In the genomic region with DNA sequence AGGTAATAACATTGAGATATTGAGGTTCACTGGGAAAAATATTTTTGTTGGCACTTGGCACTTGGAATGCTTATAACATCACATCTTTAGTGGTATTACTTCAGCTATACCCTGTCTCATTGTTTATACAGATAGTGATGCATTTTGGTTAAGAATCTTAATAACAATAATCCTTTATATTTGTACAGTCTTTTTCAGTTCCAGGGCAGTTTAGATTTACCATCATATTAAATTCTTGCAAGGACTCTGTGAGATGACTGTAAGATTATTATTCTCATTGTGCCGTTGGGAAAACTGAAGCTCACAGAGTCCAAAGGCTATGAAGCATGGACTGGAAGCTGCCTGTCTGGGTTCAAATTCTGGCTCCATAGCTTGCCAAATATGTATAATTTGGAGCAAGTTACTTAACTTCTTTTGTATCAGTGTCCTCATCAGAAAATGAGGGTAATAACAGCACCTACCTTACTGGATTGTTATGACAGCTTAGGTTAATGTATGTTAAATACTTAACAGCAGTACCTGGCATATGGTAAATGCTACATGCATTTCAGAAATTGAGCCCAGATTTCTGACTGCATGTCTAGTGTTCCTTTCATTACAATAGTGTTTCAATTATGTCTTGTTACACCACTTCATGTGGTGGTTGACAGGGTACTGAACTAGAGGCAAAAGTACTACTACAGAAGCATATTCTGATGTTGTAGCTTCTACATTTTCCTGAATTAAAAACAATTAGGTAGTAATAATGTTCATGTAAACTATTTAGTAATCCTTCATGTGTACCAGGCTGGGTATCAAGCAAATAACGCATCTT, we compare ENCODE assay signal across 21 cellular contexts.
DNase-seq lines count a peak whose midpoint lies in the region; ATAC-seq and TF ChIP-seq lines count a peak whose summit lies in the region.
"Had no signal": no experiment of that assay in that cellular context is flagged by ENCODE, and none has a peak within 500 bp of the region (broad histone marks: within the 10 kb centered on the region; RNA-seq: fewer than 3 reads in every experiment).

No MANE protein-coding gene starts in this region.

- H3K36me3 ChIP-seq in Caco-2 (ENCODE audit: control insufficient read depth, insufficient read depth, low read length) = no peaks in the 10 kb centered on the region
- H3K36me3 ChIP-seq in SJCRH30 = no peaks in the 10 kb centered on the region
- H3K36me3 ChIP-seq in hepatocyte (replicated peaks; ENCODE audit: insufficient read depth, low read depth) = no peaks in the 10 kb centered on the region
- H3K36me3 ChIP-seq in osteoblast (ENCODE audit: insufficient read depth, low read length) = no peaks in the 10 kb centered on the region
- H3K36me3 ChIP-seq: heart right ventricle, stomach, transverse colon had no signal

- peaks cover 40% of the 10 kb centered on the region for H3K4me1 ChIP-seq in Caco-2
- H3K4me1 ChIP-seq in SJCRH30 = peaks cover 60% of the 10 kb centered on the region
- peaks cover under 1% of the 10 kb centered on the region for H3K4me1 ChIP-seq in hepatocyte (ENCODE audit: insufficient read depth)
- H3K4me1 ChIP-seq in osteoblast (ENCODE audit: insufficient read depth, low read length) = peaks cover 46% of the 10 kb centered on the region
- H3K4me1 ChIP-seq: transverse colon had no signal

- H3K4me2 ChIP-seq in hepatocyte (peak overlapping the region; percentile 3), osteoblast (ENCODE audit: insufficient read depth, low read length) (peak overlapping the region; percentile 49)

- intact Hi-C loops in Caco-2 (cut with micrococcal nuclease; ENCODE audit: unreplicated experiment) = loop anchor here (1.0 to 2.0 kb wide), 2 partner anchors 48 to 273 kb away; a partner anchor contains a TSS

- no peak overlapping the region for H3K4me3 ChIP-seq in Caco-2 (ENCODE audit: low read depth, low read length)
- no peak overlapping the region for H3K4me3 ChIP-seq in SJCRH30
- H3K4me3 ChIP-seq in hepatocyte = no peak overlapping the region
- no peak overlapping the region for H3K4me3 ChIP-seq in osteoblast (ENCODE audit: insufficient read depth, low read length)
- H3K4me3 ChIP-seq: coronary artery, heart right ventricle, stomach, transverse colon had no signal

- H3K9me3 ChIP-seq in Caco-2 = 0 out of 2 replicates have a peak, but pooled peaks cover 3% of the 10 kb centered on the region
- no peaks in the 10 kb centered on the region for H3K9me3 ChIP-seq in SJCRH30 (replicated peaks)
- no peaks in the 10 kb centered on the region for H3K9me3 ChIP-seq in hepatocyte (ENCODE audit: low read depth)
- no peaks in the 10 kb centered on the region for H3K9me3 ChIP-seq in osteoblast (ENCODE audit: low read depth, low read length)
- H3K9me3 ChIP-seq: heart right ventricle, stomach, transverse colon had no signal

- peak overlapping the region; percentile 72 for H3K27ac Mint-ChIP-seq in Caco-2 (ENCODE audit: unreplicated experiment)
- H3K27ac Mint-ChIP-seq: activated naive CD8-positive, alpha-beta T cell treated with anti-CD3 and anti-CD28 coated beads, Interleukin-2, amount 10 ng/mL, durations not matched to agents 7 days and 5 days had no signal

- H3K4me3 Mint-ChIP-seq in Caco-2 (ENCODE audit: unreplicated experiment) = no peak overlapping the region
- H3K4me3 Mint-ChIP-seq: activated naive CD8-positive, alpha-beta T cell treated with anti-CD3 and anti-CD28 coated beads, Interleukin-2, amount 10 ng/mL, durations not matched to agents 7 days and 5 days had no signal

- DNase-seq in Caco-2 (no peak), SJCRH30 (no peak), hepatocyte (ENCODE audit: low spot score) (no peak), osteoblast (ENCODE audit: insufficient read length, low spot score, missing footprints) (no peak), NCI-H1694 (lab: John Stamatoyannopoulos, UW) (no peak), GM19238 (ENCODE audit: insufficient read length, low spot score) (no peak), SIG-M5 (lab: John Stamatoyannopoulos, UW) (no peak)
- DNase-seq: activated CD4-positive, alpha-beta T cell treated with anti-CD3 and anti-CD28 coated beads, Interleukin-2, amount 50 U/mL, for 1 hour; activated naive CD8-positive, alpha-beta T cell treated with anti-CD3 and anti-CD28 coated beads, Interleukin-2, amount 10 ng/mL, durations not matched to agents 7 days and 5 days; C1 segment of cervical spinal cord; heart right ventricle; NCI-H1092; NCI-H2029 treated with DMSO at 0.1 percent for 48 hours; NCI-H345; occipital lobe; retina; stimulated activated CD4-positive, alpha-beta T cell treated with anti-CD3 and anti-CD28 coated beads, Interleukin-12 subunit alpha, Interleukin-12 subunit beta, amount 100 ng/mL, for 4 hours; stomach; transverse colon had no signal

- POLR2A ChIA-PET in Caco-2 (lab: Charles Lee) = no interaction called here

- H3K9me2 ChIP-seq in hepatocyte (replicated peaks; ENCODE audit: insufficient read depth) = no peaks in the 10 kb centered on the region

- no peak overlapping the region for H2AFZ ChIP-seq in hepatocyte
- H2AFZ ChIP-seq in osteoblast (ENCODE audit: low read length) = no peak overlapping the region

- H3K27me3 ChIP-seq in Caco-2 (replicated peaks; ENCODE audit: control insufficient read depth, insufficient read depth, low read length) (no peaks in the 10 kb centered on the region), SJCRH30 (no peaks in the 10 kb centered on the region), hepatocyte (no peaks in the 10 kb centered on the region), osteoblast (ENCODE audit: insufficient read depth, low read length) (no peaks in the 10 kb centered on the region)
- H3K27me3 ChIP-seq: heart right ventricle, stomach, transverse colon had no signal

- TF ChIP-seq CTCF in Caco-2 (IDR thresholded peaks at IDR 0.05; ENCODE audit: insufficient read depth in 1 of 2, low read depth in 1 of 2, low read length in 1 of 2, severe bottlenecking in 1 of 2, unreplicated experiment in 1 of 2) (no peak), hepatocyte (IDR thresholded peaks at IDR 0.05; ENCODE audit: poor library complexity) (no peak), osteoblast (IDR thresholded peaks at IDR 0.05; ENCODE audit: extremely low read depth, low read depth, low read length) (no peak)

- no peaks in the 10 kb centered on the region for H4K20me1 ChIP-seq in hepatocyte (ENCODE audit: insufficient read depth, poor library complexity, severe bottlenecking)
- no peaks in the 10 kb centered on the region for H4K20me1 ChIP-seq in osteoblast (ENCODE audit: insufficient read depth, low read length)

- H3K27ac ChIP-seq in SJCRH30 (peak overlapping the region; percentile 64; the same call in 1 of the 2 replicates), hepatocyte (no peak overlapping the region), osteoblast (ENCODE audit: low read depth, low read length) (peak overlapping the region; percentile 57)
- H3K27ac ChIP-seq: coronary artery, stomach, transverse colon had no signal

- WGBS in hepatocyte (ENCODE audit: low lambda C conversion rate, missing lambda C conversion rate) = 73% methylated on average over 2 of the region's 2 CpGs

- no peaks in the 10 kb centered on the region for H3K9me3 Mint-ChIP-seq in Caco-2 (ENCODE audit: unreplicated experiment)
- H3K9me3 Mint-ChIP-seq: activated naive CD8-positive, alpha-beta T cell treated with anti-CD3 and anti-CD28 coated beads, Interleukin-2, amount 10 ng/mL, durations not matched to agents 7 days and 5 days had no signal

- CTCF ChIA-PET in Caco-2 (lab: Charles Lee) = interaction anchor here (1.1 kb wide), 1 partner anchor 100 kb away, joined by 3 read pairs; no protein-coding TSS in a partner anchor

- H3K27me3 Mint-ChIP-seq in Caco-2 (ENCODE audit: insufficient read depth, unreplicated experiment) = no peaks in the 10 kb centered on the region
- H3K27me3 Mint-ChIP-seq: activated naive CD8-positive, alpha-beta T cell treated with anti-CD3 and anti-CD28 coated beads, Interleukin-2, amount 10 ng/mL, durations not matched to agents 7 days and 5 days had no signal

- BruUV-seq in Caco-2 (replicated peaks; lab: Mats Ljungman, UMichigan) = no TSS peak

- H3K79me2 ChIP-seq in hepatocyte = no peaks in the 10 kb centered on the region
- no peaks in the 10 kb centered on the region for H3K79me2 ChIP-seq in osteoblast (ENCODE audit: insufficient read depth, low read length)

- no peak for ATAC-seq in HG02870 (IDR thresholded peaks at IDR 0.05; ENCODE audit: unreplicated experiment)

- H3K36me3 Mint-ChIP-seq in Caco-2 (ENCODE audit: insufficient read depth, unreplicated experiment) = no peaks in the 10 kb centered on the region
- H3K36me3 Mint-ChIP-seq: activated naive CD8-positive, alpha-beta T cell treated with anti-CD3 and anti-CD28 coated beads, Interleukin-2, amount 10 ng/mL, durations not matched to agents 7 days and 5 days had no signal

- H3K4me1 Mint-ChIP-seq in Caco-2 (ENCODE audit: low read depth, unreplicated experiment) = peaks cover 11% of the 10 kb centered on the region
- H3K4me1 Mint-ChIP-seq: activated naive CD8-positive, alpha-beta T cell treated with anti-CD3 and anti-CD28 coated beads, Interleukin-2, amount 10 ng/mL, durations not matched to agents 7 days and 5 days had no signal
